In genomic region chr16:81784042-81784785, GRCh38 we compare ENCODE assay signal across 19 cellular contexts. TPM values are rescaled to one million over a fixed set of nuclear protein-coding genes. Genes with fewer than 3 reads are reported as not detected.
DNase-seq lines count a peak whose midpoint lies in the region; ATAC-seq and TF ChIP-seq lines count a peak whose summit lies in the region.
"Had no signal": no experiment of that assay in that cellular context is flagged by ENCODE, and none has a peak within 500 bp of the region (broad histone marks: within the 10 kb centered on the region; RNA-seq: fewer than 3 reads in every experiment).

No MANE protein-coding gene starts in this region.

- no peaks in the 10 kb centered on the region for H3K36me3 Mint-ChIP-seq in activated T-cell treated with anti-CD3 and anti-CD28 coated beads, Interleukin-2, amount 50 U/mL, for 4 hours (ENCODE audit: insufficient read depth)
- H3K36me3 Mint-ChIP-seq: stimulated activated effector memory CD8-positive, alpha-beta T cell treated with anti-CD3 and anti-CD28 coated beads, Interleukin-12 subunit alpha, Interleukin-12 subunit beta, amount 100 ng/mL, for 72 hours had no signal

- H3K4me3 ChIP-seq in BLaER1 (no peak overlapping the region), OCI-LY7 (ENCODE audit: low read depth, low read length, poor library complexity, severe bottlenecking) (peak overlapping the region; percentile 76), right lobe of liver (no peak overlapping the region)
- H3K4me3 ChIP-seq: colonic mucosa, esophagus squamous epithelium had no signal

- H3K27ac ChIP-seq in BLaER1 = no peak overlapping the region
- peak overlapping the region; percentile 92 for H3K27ac ChIP-seq in OCI-LY7 (ENCODE audit: low read depth, low read length, poor library complexity, severe bottlenecking)
- H3K27ac ChIP-seq in right lobe of liver = no peak overlapping the region
- H3K27ac ChIP-seq: colonic mucosa had no signal

- ATAC-seq in GM19463 (IDR thresholded peaks at IDR 0.05; ENCODE audit: unreplicated experiment) = peak; percentile 34
- ATAC-seq in right lobe of liver = peak; percentile 42 to 76 (median 64)
- ATAC-seq in activated T-cell treated with anti-CD3 and anti-CD28 coated beads, Interleukin-2, amount 50 U/mL, for 4 hours = no peak
- ATAC-seq: activated CD8-positive, alpha-beta memory T cell treated with anti-CD3 and anti-CD28 coated beads, Interleukin-2, amount 10 ng/mL, durations not matched to agents 7 days and 5 days; activated naive CD8-positive, alpha-beta T cell treated with anti-CD3 and anti-CD28 coated beads, Interleukin-2, amount 50 U/mL, for 24 hours; stimulated activated effector memory CD8-positive, alpha-beta T cell treated with anti-CD3 and anti-CD28 coated beads, Interleukin-12 subunit alpha, Interleukin-12 subunit beta, amount 100 ng/mL, for 72 hours had no signal

- H3K4me1 Mint-ChIP-seq in activated T-cell treated with anti-CD3 and anti-CD28 coated beads, Interleukin-2, amount 50 U/mL, for 4 hours (ENCODE audit: low read depth) = peaks cover 12% of the 10 kb centered on the region

- WGBS in right lobe of liver (ENCODE audit: insufficient coverage, low coverage, low lambda C conversion rate, missing lambda C conversion rate) = 15% methylated on average over 3 of the region's 3 CpGs

- peak; percentile 6; the same call in 1 of the 2 replicates for TF ChIP-seq CTCF in OCI-LY7 (conservative IDR thresholded peaks at IDR 0.05; ENCODE audit: low read length)
- TF ChIP-seq CTCF in right lobe of liver (IDR thresholded peaks at IDR 0.05) = no peak
- no peak for TF ChIP-seq CTCF in GM13976 (IDR thresholded peaks at IDR 0.05; ENCODE audit: borderline replicate concordance, control extremely low read depth, extremely low read depth, insufficient read depth, missing control alignments)

- peaks cover 38% of the 10 kb centered on the region for H3K36me3 ChIP-seq in BLaER1
- H3K36me3 ChIP-seq in OCI-LY7 (ENCODE audit: insufficient read depth, low read length) = peaks cover 68% of the 10 kb centered on the region
- H3K36me3 ChIP-seq in right lobe of liver = no peaks in the 10 kb centered on the region
- H3K36me3 ChIP-seq: colonic mucosa, esophagus squamous epithelium had no signal

- DNase-seq in OCI-LY7 (ENCODE audit: low spot score) = peak; percentile 87
- DNase-seq in right lobe of liver = peak in 1 of 3 donors; percentile 46
- no peak for DNase-seq in activated T-cell treated with anti-CD3 and anti-CD28 coated beads for 4 hours
- no peak for DNase-seq in GM13976 (ENCODE audit: low spot score)
- DNase-seq in activated CD8-positive, alpha-beta memory T cell treated with anti-CD3 and anti-CD28 coated beads, Interleukin-2, amount 50 U/mL, for 48 hours = no peak
- DNase-seq in activated T-cell treated with anti-CD3 and anti-CD28 coated beads, Interleukin-2, amount 50 U/mL, for 4 hours = no peak
- DNase-seq: activated CD8-positive, alpha-beta memory T cell treated with anti-CD3 and anti-CD28 coated beads, Interleukin-2, amount 10 ng/mL, durations not matched to agents 7 days and 5 days; activated naive CD8-positive, alpha-beta T cell treated with anti-CD3 and anti-CD28 coated beads, Interleukin-2, amount 50 U/mL, for 24 hours; colonic mucosa; DMS53; esophagus squamous epithelium; hypothalamus; midbrain; NCI-H1694; NCI-H524 treated with DMSO at 0.1 percent for 48 hours; stimulated activated CD4-positive, alpha-beta T cell treated with anti-CD3 and anti-CD28 coated beads, Interleukin-2, amount 100 ng/mL, for 48 hours had no signal

- no peak for TF ChIP-seq POLR2A in right lobe of liver (IDR thresholded peaks at IDR 0.05)

- H3K9ac ChIP-seq in BLaER1 = no peak overlapping the region

- H3K79me2 ChIP-seq in OCI-LY7 (ENCODE audit: insufficient read depth, low read depth, low read length) = peaks cover 100% of the 10 kb centered on the region

- no peak overlapping the region for H3K4me3 Mint-ChIP-seq in activated T-cell treated with anti-CD3 and anti-CD28 coated beads, Interleukin-2, amount 50 U/mL, for 4 hours
- H3K4me3 Mint-ChIP-seq: activated CD8-positive, alpha-beta memory T cell treated with anti-CD3 and anti-CD28 coated beads, Interleukin-2, amount 10 ng/mL, durations not matched to agents 7 days and 5 days; activated naive CD8-positive, alpha-beta T cell treated with anti-CD3 and anti-CD28 coated beads, Interleukin-2, amount 50 U/mL, for 24 hours; stimulated activated effector memory CD8-positive, alpha-beta T cell treated with anti-CD3 and anti-CD28 coated beads, Interleukin-12 subunit alpha, Interleukin-12 subunit beta, amount 100 ng/mL, for 72 hours had no signal

- peaks cover 47% of the 10 kb centered on the region for H4K20me1 ChIP-seq in BLaER1
- H4K20me1 ChIP-seq in OCI-LY7 (ENCODE audit: insufficient read depth, low read length) = peaks cover 30% of the 10 kb centered on the region

- no peak overlapping the region for H2AFZ ChIP-seq in OCI-LY7 (ENCODE audit: low read length)

- H3K4me1 ChIP-seq in BLaER1 (peaks cover 49% of the 10 kb centered on the region), OCI-LY7 (ENCODE audit: insufficient read depth, low read length, poor library complexity, severe bottlenecking) (peaks cover 77% of the 10 kb centered on the region), right lobe of liver (peaks cover 0 to 18% (median 0%) of the 10 kb centered on the region in 4 donors)
- H3K4me1 ChIP-seq: colonic mucosa had no signal

- POLR2A ChIA-PET in OCI-LY7 (lab: Charles Lee) = interaction anchor here (0.6 to 10.1 kb wide), 9 partner anchors 14 to 77 kb away, joined by 3 to 57 read pairs (median 5); no protein-coding TSS in a partner anchor

- no peaks in the 10 kb centered on the region for H3K9me3 Mint-ChIP-seq in activated T-cell treated with anti-CD3 and anti-CD28 coated beads, Interleukin-2, amount 50 U/mL, for 4 hours
- H3K9me3 Mint-ChIP-seq: activated naive CD8-positive, alpha-beta T cell treated with anti-CD3 and anti-CD28 coated beads, Interleukin-2, amount 50 U/mL, for 24 hours; stimulated activated effector memory CD8-positive, alpha-beta T cell treated with anti-CD3 and anti-CD28 coated beads, Interleukin-12 subunit alpha, Interleukin-12 subunit beta, amount 100 ng/mL, for 72 hours had no signal

- intact Hi-C loops in OCI-LY7 (cut with micrococcal nuclease; ENCODE audit: unreplicated experiment) (loop anchor here (2.0 to 5.0 kb wide), 4 partner anchors 33 to 103 kb away; no protein-coding TSS in a partner anchor), right lobe of liver (cut with DNase I) (no loop called here)

- H3K9me3 ChIP-seq in BLaER1 (no peaks in the 10 kb centered on the region), OCI-LY7 (ENCODE audit: low read length) (no peaks in the 10 kb centered on the region), right lobe of liver (no peaks in the 10 kb centered on the region)
- H3K9me3 ChIP-seq: colonic mucosa, esophagus squamous epithelium had no signal

- CTCF ChIA-PET in OCI-LY7 (lab: Charles Lee; ENCODE audit: unreplicated experiment) = interaction anchor here (0.5 kb wide), 1 partner anchor 18 kb away, joined by 3 read pairs; no protein-coding TSS in a partner anchor

- peaks cover 21% of the 10 kb centered on the region for H3K27me3 Mint-ChIP-seq in activated T-cell treated with anti-CD3 and anti-CD28 coated beads, Interleukin-2, amount 50 U/mL, for 4 hours (ENCODE audit: low read depth)

- no peaks in the 10 kb centered on the region for H3K9me2 ChIP-seq in OCI-LY7 (ENCODE audit: insufficient read depth, low read length)

- in situ Hi-C loops in GM13976 (cut with MboI; ENCODE audit: low sequenced_read_pairs, unreplicated experiment) = no loop called here

- no TSS peak for BruUV-seq in OCI-LY7 (replicated peaks; lab: Mats Ljungman, UMichigan)

- peak overlapping the region; percentile 72 for H3K4me2 ChIP-seq in BLaER1
- peak overlapping the region; percentile 92 for H3K4me2 ChIP-seq in OCI-LY7 (ENCODE audit: low read length)

- H3K27me3 ChIP-seq in BLaER1 = no peaks in the 10 kb centered on the region
- H3K27me3 ChIP-seq in right lobe of liver = no peaks in the 10 kb centered on the region

RNA-seq across cellular contexts. Expression of gene PLCG2, which starts 5.1 kb away (rescaled TPM):
- total RNA-seq in OCI-LY7 (2014; rRNA removed; shearing (Covaris generic)) = 196 and 198 TPM in 2 replicates
- total RNA-seq in OCI-LY7 (2022) = 464 and 485 TPM in 2 replicates
- total RNA-seq in right lobe of liver = 10 to 100 TPM; 11.1 to 23.1 (median 17.7) TPM
- 1 to 10 TPM; 2.6 to 3.4 (median 2.7) TPM for total RNA-seq in activated T-cell treated with anti-CD3 and anti-CD28 coated beads, Interleukin-2, amount 50 U/mL, for 4 hours

Comparison
In these comparisons a context has a peak if more than half of its experiments do, and no peak if none do; other contexts are left out.
1. ATAC-seq: peak in GM19463 (single experiment) and right lobe of liver (4 of 4); none in activated T-cell treated with anti-CD3 and anti-CD28 coated beads, Interleukin-2, amount 50 U/mL, for 4 hours (0 of 2).
2. RNA of gene PLCG2, which starts 5.1 kb away (total RNA-seq): 196 to 485 TPM in OCI-LY7; 11.1 to 23.1 TPM in right lobe of liver and 2.6 to 3.4 TPM in activated T-cell treated with anti-CD3 and anti-CD28 coated beads, Interleukin-2, amount 50 U/mL, for 4 hours; every median in the first group is over 4 times any median in the second.